Comparison of ENCODE assay signal across 15 cellular contexts in genomic region chr5:170451764-170452365, GRCh38. TPM values are rescaled to one million over a fixed set of nuclear protein-coding genes. Genes with fewer than 3 reads are reported as not detected.
A peak's percentile ranks its signal among the peaks of the same experiment; 100 is the strongest.
DNase-seq lines count a peak whose midpoint lies in the region; ATAC-seq, FAIRE-seq and TF ChIP-seq lines count a peak whose summit lies in the region.
"Had no signal": no experiment of that assay in that cellular context is flagged by ENCODE, and none has a peak within 500 bp of the region (broad histone marks: within the 10 kb centered on the region; RNA-seq: fewer than 3 reads in every experiment).

No MANE protein-coding gene starts in this region.

- no peak overlapping the region for H3K9ac ChIP-seq in astrocyte (ENCODE audit: low read length)

- H3K27ac ChIP-seq in astrocyte (ENCODE audit: low read depth, low read length) (no peak overlapping the region), aorta (ENCODE audit: low read depth in 1 of 2, low read length in 2 of 2) (no peak overlapping the region)
- H3K27ac ChIP-seq: SJSA1 had no signal

- H3K4me3 ChIP-seq in astrocyte (ENCODE audit: insufficient read depth, low read depth, low read length), result no peak overlapping the region
- H3K4me3 ChIP-seq in aorta (ENCODE audit: low read length in 2 of 2), result no peak overlapping the region
- H3K4me3 ChIP-seq: SJSA1 had no signal

- DNase-seq in CD14-positive monocyte (ENCODE audit: low spot score) (peak; percentile 84), M059J (ENCODE audit: low read depth) (peak; percentile 43), astrocyte (ENCODE audit: low read depth) (peak; percentile 62), kidney tubule cell (ENCODE audit: low spot score) (peak; percentile 10), aorta (no peak), 8988T (no peak), inferior parietal cortex (ENCODE audit: extremely low spot score) (no peak)
- DNase-seq in stimulated activated effector memory CD8-positive, alpha-beta T cell treated with anti-CD3 and anti-CD28 coated beads, Interleukin-12 subunit alpha, Interleukin-12 subunit beta, amount 100 ng/mL, for 72 hours (ENCODE audit: low spot score in 2 of 2), result no peak
- DNase-seq: C1 segment of cervical spinal cord; cortex of kidney; GF-D8; stimulated activated CD4-positive, alpha-beta T cell treated with anti-CD3 and anti-CD28 coated beads, Interleukin-2, amount 100 ng/mL, for 48 hours had no signal

- H4K20me1 ChIP-seq in astrocyte (ENCODE audit: insufficient read depth, low read length), result no peaks in the 10 kb centered on the region

- H3K27me3 Mint-ChIP-seq in CD14-positive monocyte (ENCODE audit: low read depth in 3 of 3) (peaks cover 0 to 2% (median 0%) of the 10 kb centered on the region in 3 donors), astrocyte (ENCODE audit: low read depth, unreplicated experiment) (peaks cover 6% of the 10 kb centered on the region)

- H3K4me2 ChIP-seq in astrocyte (ENCODE audit: low read length), result no peak overlapping the region

- H3K36me3 Mint-ChIP-seq in CD14-positive monocyte (no peaks in the 10 kb centered on the region), astrocyte (ENCODE audit: low read depth, unreplicated experiment) (no peaks in the 10 kb centered on the region)
- H3K36me3 Mint-ChIP-seq in stimulated activated effector memory CD8-positive, alpha-beta T cell treated with anti-CD3 and anti-CD28 coated beads, Interleukin-12 subunit alpha, Interleukin-12 subunit beta, amount 100 ng/mL, for 72 hours, result no peaks in the 10 kb centered on the region

- H3K9me3 Mint-ChIP-seq in CD14-positive monocyte (peaks cover 0 to 8% (median 3%) of the 10 kb centered on the region in 7 donors), astrocyte (ENCODE audit: unreplicated experiment) (peaks cover 4% of the 10 kb centered on the region)
- H3K9me3 Mint-ChIP-seq in stimulated activated effector memory CD8-positive, alpha-beta T cell treated with anti-CD3 and anti-CD28 coated beads, Interleukin-12 subunit alpha, Interleukin-12 subunit beta, amount 100 ng/mL, for 72 hours, result no peaks in the 10 kb centered on the region

- H2AFZ ChIP-seq in astrocyte (ENCODE audit: low read depth, low read length), result no peak overlapping the region

- H3K4me1 Mint-ChIP-seq in CD14-positive monocyte (peaks cover 25% of the 10 kb centered on the region), astrocyte (ENCODE audit: low read depth, unreplicated experiment) (peaks cover 17% of the 10 kb centered on the region)
- no peaks in the 10 kb centered on the region for H3K4me1 Mint-ChIP-seq in stimulated activated effector memory CD8-positive, alpha-beta T cell treated with anti-CD3 and anti-CD28 coated beads, Interleukin-12 subunit alpha, Interleukin-12 subunit beta, amount 100 ng/mL, for 72 hours

- H3K79me2 ChIP-seq in astrocyte (ENCODE audit: insufficient read depth, low read length), result no peaks in the 10 kb centered on the region

- H3K27me3 ChIP-seq in astrocyte (ENCODE audit: insufficient read depth, low read length) (peaks cover 5% of the 10 kb centered on the region), aorta (ENCODE audit: control insufficient read depth in 1 of 2, insufficient read depth in 2 of 2, low read length in 1 of 2) (peaks cover 0 to 4% of the 10 kb centered on the region in 2 donors)
- H3K27me3 ChIP-seq: SJSA1 had no signal

- no peak overlapping the region for H3K4me3 Mint-ChIP-seq in CD14-positive monocyte
- H3K4me3 Mint-ChIP-seq in astrocyte (ENCODE audit: unreplicated experiment), result no peak overlapping the region
- H3K4me3 Mint-ChIP-seq in stimulated activated effector memory CD8-positive, alpha-beta T cell treated with anti-CD3 and anti-CD28 coated beads, Interleukin-12 subunit alpha, Interleukin-12 subunit beta, amount 100 ng/mL, for 72 hours, result no peak overlapping the region
- H3K4me3 Mint-ChIP-seq: WTC11 had no signal

- H3K4me1 ChIP-seq in astrocyte (ENCODE audit: insufficient read depth, low read length) (peaks cover 3% of the 10 kb centered on the region), aorta (ENCODE audit: control insufficient read depth in 1 of 2, insufficient read depth in 2 of 2, low read length in 2 of 2) (no peaks in the 10 kb centered on the region)
- H3K4me1 ChIP-seq: SJSA1 had no signal

- no peak for TF ChIP-seq CTCF in CD14-positive monocyte (IDR thresholded peaks at IDR 0.05)
- no peak for TF ChIP-seq CTCF in astrocyte (IDR thresholded peaks at IDR 0.05; ENCODE audit: insufficient read depth, low read depth, low read length)

- WGBS in aorta, 2 donors, result 90% methylated on average over 8 of the region's 8 CpGs

- no peak for ATAC-seq in aorta (ENCODE audit: low FRiP score)
- ATAC-seq in stimulated activated effector memory CD8-positive, alpha-beta T cell treated with anti-CD3 and anti-CD28 coated beads, Interleukin-12 subunit alpha, Interleukin-12 subunit beta, amount 100 ng/mL, for 72 hours, result no peak
- ATAC-seq: WTC11 had no signal

- H3K36me3 ChIP-seq in astrocyte (ENCODE audit: insufficient read depth, low read length) (no peaks in the 10 kb centered on the region), aorta (ENCODE audit: control insufficient read depth in 1 of 2, insufficient read depth in 2 of 2, low read length in 1 of 2) (no peaks in the 10 kb centered on the region)
- H3K36me3 ChIP-seq: SJSA1 had no signal

- H3K9me3 ChIP-seq in astrocyte (ENCODE audit: insufficient read depth, low read depth, low read length), result no peaks in the 10 kb centered on the region
- no peaks in the 10 kb centered on the region for H3K9me3 ChIP-seq in aorta (ENCODE audit: control insufficient read depth, low read length)
- H3K9me3 ChIP-seq: SJSA1 had no signal

- H3K27ac Mint-ChIP-seq in CD14-positive monocyte (peak overlapping the region; percentile 74 to 94 (median 88)), astrocyte (ENCODE audit: unreplicated experiment) (no peak overlapping the region)
- no peak overlapping the region for H3K27ac Mint-ChIP-seq in stimulated activated effector memory CD8-positive, alpha-beta T cell treated with anti-CD3 and anti-CD28 coated beads, Interleukin-12 subunit alpha, Interleukin-12 subunit beta, amount 100 ng/mL, for 72 hours
- H3K27ac Mint-ChIP-seq: WTC11 had no signal

- intact Hi-C loops in CD14-positive monocyte (cut with micrococcal nuclease), result loop anchor here in 1 of 2 donors (2.0 to 5.0 kb wide), 2 partner anchors 15 to 35 kb away; no protein-coding TSS in a partner anchor
- intact Hi-C loops in aorta (cut with DNase I), result no loop called here

- FAIRE-seq in astrocyte (lab: Jason Lieb, UNC), result no peak

RNA-seq across cellular contexts. Expression of gene KCNIP1, which starts 52.0 kb away (rescaled TPM):
- polyA plus RNA-seq in CD14-positive monocyte, result not detected
- 0.10 and 0.27 TPM in 2 replicates for total RNA-seq in M059J (2014; rRNA removed; shearing (Covaris generic))
- 0.45 and 0.60 TPM in 2 replicates for total RNA-seq in astrocyte
- under 1 TPM in 1 of 2 donors, not detected in 1; 0.42 TPM for total RNA-seq in aorta
- polyA plus RNA-seq in aorta, result not detected
- total RNA-seq: NCI-H460 had no signal

Comparison
In these comparisons a context has a peak if more than half of its experiments do, and no peak if none do; other contexts are left out.
1. DNase-seq: peak in CD14-positive monocyte (single experiment), M059J (single experiment), astrocyte (single experiment) and kidney tubule cell (single experiment); none in aorta (0 of 2), 8988T (single experiment), stimulated activated effector memory CD8-positive, alpha-beta T cell treated with anti-CD3 and anti-CD28 coated beads, Interleukin-12 subunit alpha, Interleukin-12 subunit beta, amount 100 ng/mL, for 72 hours (0 of 2) and inferior parietal cortex (single experiment).
2. H3K27ac Mint-ChIP-seq: peak in CD14-positive monocyte (7 of 7); none in astrocyte (single experiment) and stimulated activated effector memory CD8-positive, alpha-beta T cell treated with anti-CD3 and anti-CD28 coated beads, Interleukin-12 subunit alpha, Interleukin-12 subunit beta, amount 100 ng/mL, for 72 hours (single experiment).